ENCODE assay signal across 1 cellular context in genomic region chr6:10407674-10408054, GRCh38.
TF ChIP-seq lines count a peak whose summit lies in the region.

No MANE protein-coding gene starts in this region.

TF ChIP-seq in HEK293, 187 proteins besides CTCF, POLR2A, EP300 and RAD21 (continued from another document and continues in another):
- TF ChIP-seq, protein P1, sequence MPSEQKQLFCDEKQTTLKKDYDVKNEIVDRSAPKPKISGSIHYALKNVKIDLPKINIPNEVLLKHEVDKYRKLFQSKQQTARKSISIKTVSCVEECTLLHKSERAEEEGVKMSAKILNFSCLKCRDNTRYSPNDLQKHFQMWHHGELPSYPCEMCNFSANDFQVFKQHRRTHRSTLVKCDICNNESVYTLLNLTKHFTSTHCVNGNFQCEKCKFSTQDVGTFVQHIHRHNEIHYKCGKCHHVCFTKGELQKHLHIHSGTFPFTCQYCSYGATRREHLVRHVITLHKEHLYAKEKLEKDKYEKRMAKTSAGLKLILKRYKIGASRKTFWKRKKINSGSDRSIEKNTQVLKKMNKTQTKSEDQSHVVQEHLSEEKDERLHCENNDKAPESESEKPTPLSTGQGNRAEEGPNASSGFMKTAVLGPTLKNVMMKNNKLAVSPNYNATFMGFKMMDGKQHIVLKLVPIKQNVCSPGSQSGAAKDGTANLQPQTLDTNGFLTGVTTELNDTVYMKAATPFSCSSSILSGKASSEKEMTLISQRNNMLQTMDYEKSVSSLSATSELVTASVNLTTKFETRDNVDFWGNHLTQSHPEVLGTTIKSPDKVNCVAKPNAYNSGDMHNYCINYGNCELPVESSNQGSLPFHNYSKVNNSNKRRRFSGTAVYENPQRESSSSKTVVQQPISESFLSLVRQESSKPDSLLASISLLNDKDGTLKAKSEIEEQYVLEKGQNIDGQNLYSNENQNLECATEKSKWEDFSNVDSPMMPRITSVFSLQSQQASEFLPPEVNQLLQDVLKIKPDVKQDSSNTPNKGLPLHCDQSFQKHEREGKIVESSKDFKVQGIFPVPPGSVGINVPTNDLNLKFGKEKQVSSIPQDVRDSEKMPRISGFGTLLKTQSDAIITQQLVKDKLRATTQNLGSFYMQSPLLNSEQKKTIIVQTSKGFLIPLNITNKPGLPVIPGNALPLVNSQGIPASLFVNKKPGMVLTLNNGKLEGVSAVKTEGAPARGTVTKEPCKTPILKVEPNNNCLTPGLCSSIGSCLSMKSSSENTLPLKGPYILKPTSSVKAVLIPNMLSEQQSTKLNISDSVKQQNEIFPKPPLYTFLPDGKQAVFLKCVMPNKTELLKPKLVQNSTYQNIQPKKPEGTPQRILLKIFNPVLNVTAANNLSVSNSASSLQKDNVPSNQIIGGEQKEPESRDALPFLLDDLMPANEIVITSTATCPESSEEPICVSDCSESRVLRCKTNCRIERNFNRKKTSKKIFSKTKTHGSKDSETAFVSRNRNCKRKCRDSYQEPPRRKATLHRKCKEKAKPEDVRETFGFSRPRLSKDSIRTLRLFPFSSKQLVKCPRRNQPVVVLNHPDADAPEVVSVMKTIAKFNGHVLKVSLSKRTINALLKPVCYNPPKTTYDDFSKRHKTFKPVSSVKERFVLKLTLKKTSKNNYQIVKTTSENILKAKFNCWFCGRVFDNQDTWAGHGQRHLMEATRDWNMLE (tag by site-specific recombination; conservative IDR thresholded peaks at IDR 0.05; ENCODE audit: low read depth), result peak; percentile 37; the same call in 1 of the 2 replicates
- peak; percentile 75 for TF ChIP-seq SCRT1 (tag by site-specific recombination; IDR thresholded peaks at IDR 0.05; ENCODE audit: borderline replicate concordance)
- peak; percentile 57; the same call in 1 of the 2 replicates for TF ChIP-seq HIC1 (tag by site-specific recombination; IDR thresholded peaks at IDR 0.05)
- peak; percentile 42; the same call in 1 of the 2 replicates for TF ChIP-seq ZNF664 (tag by site-specific recombination; IDR thresholded peaks at IDR 0.05)
- TF ChIP-seq, protein P2, sequence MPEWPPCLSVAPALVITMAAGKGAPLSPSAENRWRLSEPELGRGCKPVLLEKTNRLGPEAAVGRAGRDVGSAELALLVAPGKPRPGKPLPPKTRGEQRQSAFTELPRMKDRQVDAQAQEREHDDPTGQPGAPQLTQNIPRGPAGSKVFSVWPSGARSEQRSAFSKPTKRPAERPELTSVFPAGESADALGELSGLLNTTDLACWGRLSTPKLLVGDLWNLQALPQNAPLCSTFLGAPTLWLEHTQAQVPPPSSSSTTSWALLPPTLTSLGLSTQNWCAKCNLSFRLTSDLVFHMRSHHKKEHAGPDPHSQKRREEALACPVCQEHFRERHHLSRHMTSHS (tag by site-specific recombination; IDR thresholded peaks at IDR 0.05), result no peak
- no peak for TF ChIP-seq KLF16 (tag by site-specific recombination; IDR thresholded peaks at IDR 0.05)
- TF ChIP-seq ZNF10 (tag by site-specific recombination; IDR thresholded peaks at IDR 0.05), result peak; percentile 73
- TF ChIP-seq, protein P3, sequence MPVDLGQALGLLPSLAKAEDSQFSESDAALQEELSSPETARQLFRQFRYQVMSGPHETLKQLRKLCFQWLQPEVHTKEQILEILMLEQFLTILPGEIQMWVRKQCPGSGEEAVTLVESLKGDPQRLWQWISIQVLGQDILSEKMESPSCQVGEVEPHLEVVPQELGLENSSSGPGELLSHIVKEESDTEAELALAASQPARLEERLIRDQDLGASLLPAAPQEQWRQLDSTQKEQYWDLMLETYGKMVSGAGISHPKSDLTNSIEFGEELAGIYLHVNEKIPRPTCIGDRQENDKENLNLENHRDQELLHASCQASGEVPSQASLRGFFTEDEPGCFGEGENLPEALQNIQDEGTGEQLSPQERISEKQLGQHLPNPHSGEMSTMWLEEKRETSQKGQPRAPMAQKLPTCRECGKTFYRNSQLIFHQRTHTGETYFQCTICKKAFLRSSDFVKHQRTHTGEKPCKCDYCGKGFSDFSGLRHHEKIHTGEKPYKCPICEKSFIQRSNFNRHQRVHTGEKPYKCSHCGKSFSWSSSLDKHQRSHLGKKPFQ (tag by site-specific recombination; IDR thresholded peaks at IDR 0.05), result peak; percentile 81
- no peak for TF ChIP-seq ZNF184 (tag by site-specific recombination; IDR thresholded peaks at IDR 0.05)
- TF ChIP-seq ZNF23 (tag by site-specific recombination; IDR thresholded peaks at IDR 0.05; ENCODE audit: borderline replicate concordance), result no peak
- no peak for TF ChIP-seq HOXC10 (CRISPR knock-in tag; IDR thresholded peaks at IDR 0.05)
- TF ChIP-seq ZNF366 (tag by site-specific recombination; conservative IDR thresholded peaks at IDR 0.05), result peak; percentile 95
- peak; percentile 35; the same call in 1 of the 2 replicates for TF ChIP-seq ZSCAN16 (tag by site-specific recombination; IDR thresholded peaks at IDR 0.05)
- TF ChIP-seq GFI1B (tag by site-specific recombination; IDR thresholded peaks at IDR 0.05), result peak; percentile 93
- TF ChIP-seq ZNF600 (tag by site-specific recombination; IDR thresholded peaks at IDR 0.05), result peak; percentile 27; the same call in 1 of the 2 replicates
- TF ChIP-seq, protein P4, sequence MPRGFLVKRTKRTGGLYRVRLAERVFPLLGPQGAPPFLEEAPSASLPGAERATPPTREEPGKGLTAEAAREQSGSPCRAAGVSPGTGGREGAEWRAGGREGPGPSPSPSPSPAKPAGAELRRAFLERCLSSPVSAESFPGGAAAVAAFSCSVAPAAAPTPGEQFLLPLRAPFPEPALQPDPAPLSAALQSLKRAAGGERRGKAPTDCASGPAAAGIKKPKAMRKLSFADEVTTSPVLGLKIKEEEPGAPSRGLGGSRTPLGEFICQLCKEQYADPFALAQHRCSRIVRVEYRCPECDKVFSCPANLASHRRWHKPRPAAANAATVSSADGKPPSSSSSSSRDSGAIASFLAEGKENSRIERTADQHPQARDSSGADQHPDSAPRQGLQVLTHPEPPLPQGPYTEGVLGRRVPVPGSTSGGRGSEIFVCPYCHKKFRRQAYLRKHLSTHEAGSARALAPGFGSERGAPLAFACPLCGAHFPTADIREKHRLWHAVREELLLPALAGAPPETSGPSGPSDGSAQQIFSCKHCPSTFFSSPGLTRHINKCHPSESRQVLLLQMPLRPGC (tag by site-specific recombination; IDR thresholded peaks at IDR 0.05), result peak; percentile 74
- TF ChIP-seq SCRT2 (tag by site-specific recombination; IDR thresholded peaks at IDR 0.05), result 0 out of 2 replicates have a peak, but pooled peaks have one; percentile 34
- TF ChIP-seq KLF8 (tag by site-specific recombination; IDR thresholded peaks at IDR 0.05), result peak; percentile 84
- TF ChIP-seq ZNF843 (tag by site-specific recombination; IDR thresholded peaks at IDR 0.05), result peak; percentile 99
- 0 out of 2 replicates have a peak, but pooled peaks have one; percentile 57 for TF ChIP-seq ZNF561 (tag by site-specific recombination; IDR thresholded peaks at IDR 0.05; ENCODE audit: borderline replicate concordance)
- TF ChIP-seq ZNF580 (tag by site-specific recombination; IDR thresholded peaks at IDR 0.05), result peak; percentile 96
- peak; percentile 81 for TF ChIP-seq KLF10 (tag by site-specific recombination; IDR thresholded peaks at IDR 0.05)
- no peak for TF ChIP-seq ZNF266 (tag by site-specific recombination; IDR thresholded peaks at IDR 0.05; ENCODE audit: low read depth)
- TF ChIP-seq ZNF138 (tag by site-specific recombination; IDR thresholded peaks at IDR 0.05; ENCODE audit: borderline replicate concordance), result no peak
- peak; percentile 78 for TF ChIP-seq ZNF629 (tag by site-specific recombination; IDR thresholded peaks at IDR 0.05)
- peak; percentile 89 for TF ChIP-seq GLI2 (tag by site-specific recombination; IDR thresholded peaks at IDR 0.05; ENCODE audit: borderline replicate concordance, low read depth)
- TF ChIP-seq TCF7L2 (IDR thresholded peaks at IDR 0.05; ENCODE audit: borderline replicate concordance, low read depth, low read length), result peak; percentile 92
- TF ChIP-seq, protein P5, sequence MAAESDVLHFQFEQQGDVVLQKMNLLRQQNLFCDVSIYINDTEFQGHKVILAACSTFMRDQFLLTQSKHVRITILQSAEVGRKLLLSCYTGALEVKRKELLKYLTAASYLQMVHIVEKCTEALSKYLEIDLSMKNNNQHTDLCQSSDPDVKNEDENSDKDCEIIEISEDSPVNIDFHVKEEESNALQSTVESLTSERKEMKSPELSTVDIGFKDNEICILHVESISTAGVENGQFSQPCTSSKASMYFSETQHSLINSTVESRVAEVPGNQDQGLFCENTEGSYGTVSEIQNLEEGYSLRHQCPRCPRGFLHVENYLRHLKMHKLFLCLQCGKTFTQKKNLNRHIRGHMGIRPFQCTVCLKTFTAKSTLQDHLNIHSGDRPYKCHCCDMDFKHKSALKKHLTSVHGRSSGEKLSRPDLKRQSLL (tag by site-specific recombination; IDR thresholded peaks at IDR 0.05), result peak; percentile 51; the same call in 1 of the 2 replicates
- TF ChIP-seq IKZF3 (tag by site-specific recombination; IDR thresholded peaks at IDR 0.05), result peak; percentile 93
- peak; percentile 7; the same call in 1 of the 2 replicates for TF ChIP-seq ZNF362 (tag by site-specific recombination; IDR thresholded peaks at IDR 0.05)
- no peak for TF ChIP-seq ZNF433 (tag by site-specific recombination; IDR thresholded peaks at IDR 0.05; ENCODE audit: low read depth)
- peak; percentile 98 for TF ChIP-seq OSR2 (tag by site-specific recombination; IDR thresholded peaks at IDR 0.05)
- TF ChIP-seq KLF1 (tag by site-specific recombination; IDR thresholded peaks at IDR 0.05), result peak; percentile 24; the same call in 1 of the 2 replicates
- peak; percentile 40; the same call in 1 of the 2 replicates for TF ChIP-seq ZBTB1 (tag by site-specific recombination; IDR thresholded peaks at IDR 0.05)
- TF ChIP-seq ZNF785 (tag by site-specific recombination; IDR thresholded peaks at IDR 0.05), result no peak
- TF ChIP-seq ZNF529 (tag by site-specific recombination; IDR thresholded peaks at IDR 0.05; ENCODE audit: insufficient replicate concordance), result no peak
- TF ChIP-seq ZNF169 (tag by site-specific recombination; IDR thresholded peaks at IDR 0.05), result no peak
- peak; percentile 39; the same call in 1 of the 2 replicates for TF ChIP-seq ZNF76 (tag by site-specific recombination; IDR thresholded peaks at IDR 0.05; ENCODE audit: borderline replicate concordance, low read depth)
- peak; percentile 65; the same call in 1 of the 2 replicates for TF ChIP-seq BCL11A (tag by site-specific recombination; IDR thresholded peaks at IDR 0.05; ENCODE audit: low read depth)
- TF ChIP-seq, protein P6, sequence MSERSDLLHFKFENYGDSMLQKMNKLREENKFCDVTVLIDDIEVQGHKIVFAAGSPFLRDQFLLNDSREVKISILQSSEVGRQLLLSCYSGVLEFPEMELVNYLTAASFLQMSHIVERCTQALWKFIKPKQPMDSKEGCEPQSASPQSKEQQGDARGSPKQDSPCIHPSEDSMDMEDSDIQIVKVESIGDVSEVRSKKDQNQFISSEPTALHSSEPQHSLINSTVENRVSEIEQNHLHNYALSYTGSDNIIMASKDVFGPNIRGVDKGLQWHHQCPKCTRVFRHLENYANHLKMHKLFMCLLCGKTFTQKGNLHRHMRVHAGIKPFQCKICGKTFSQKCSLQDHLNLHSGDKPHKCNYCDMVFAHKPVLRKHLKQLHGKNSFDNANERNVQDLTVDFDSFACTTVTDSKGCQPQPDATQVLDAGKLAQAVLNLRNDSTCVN (tag by site-specific recombination; optimal IDR thresholded peaks at IDR 0.05), result no peak
- TF ChIP-seq ZBTB7A (tag by site-specific recombination; IDR thresholded peaks at IDR 0.05; ENCODE audit: low read depth), result 0 out of 2 replicates have a peak, but pooled peaks have one; percentile 26
- 0 out of 2 replicates have a peak, but pooled peaks have one; percentile 42 for TF ChIP-seq ZNF596 (tag by site-specific recombination; IDR thresholded peaks at IDR 0.05)
- TF ChIP-seq, protein P7, sequence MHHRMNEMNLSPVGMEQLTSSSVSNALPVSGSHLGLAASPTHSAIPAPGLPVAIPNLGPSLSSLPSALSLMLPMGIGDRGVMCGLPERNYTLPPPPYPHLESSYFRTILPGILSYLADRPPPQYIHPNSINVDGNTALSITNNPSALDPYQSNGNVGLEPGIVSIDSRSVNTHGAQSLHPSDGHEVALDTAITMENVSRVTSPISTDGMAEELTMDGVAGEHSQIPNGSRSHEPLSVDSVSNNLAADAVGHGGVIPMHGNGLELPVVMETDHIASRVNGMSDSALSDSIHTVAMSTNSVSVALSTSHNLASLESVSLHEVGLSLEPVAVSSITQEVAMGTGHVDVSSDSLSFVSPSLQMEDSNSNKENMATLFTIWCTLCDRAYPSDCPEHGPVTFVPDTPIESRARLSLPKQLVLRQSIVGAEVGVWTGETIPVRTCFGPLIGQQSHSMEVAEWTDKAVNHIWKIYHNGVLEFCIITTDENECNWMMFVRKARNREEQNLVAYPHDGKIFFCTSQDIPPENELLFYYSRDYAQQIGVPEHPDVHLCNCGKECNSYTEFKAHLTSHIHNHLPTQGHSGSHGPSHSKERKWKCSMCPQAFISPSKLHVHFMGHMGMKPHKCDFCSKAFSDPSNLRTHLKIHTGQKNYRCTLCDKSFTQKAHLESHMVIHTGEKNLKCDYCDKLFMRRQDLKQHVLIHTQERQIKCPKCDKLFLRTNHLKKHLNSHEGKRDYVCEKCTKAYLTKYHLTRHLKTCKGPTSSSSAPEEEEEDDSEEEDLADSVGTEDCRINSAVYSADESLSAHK (tag by site-specific recombination; IDR thresholded peaks at IDR 0.05), result peak; percentile 96
